ENCODE assay signal across 1 cellular context in genomic region chr3:102307442-102307841, GRCh38.
TF ChIP-seq lines count a peak whose summit lies in the region.

No MANE protein-coding gene starts in this region.

TF ChIP-seq in HepG2, 621 proteins besides CTCF, POLR2A, EP300 and RAD21 (continued from another document):
- no peak for TF ChIP-seq REST (IDR thresholded peaks at IDR 0.05; ENCODE audit: borderline replicate concordance in 1 of 2, low read depth in 1 of 2, low read length in 2 of 2)
- TF ChIP-seq LCORL (IDR thresholded peaks at IDR 0.05): no peak
- no peak for TF ChIP-seq LCORL (CRISPR knock-in tag; IDR thresholded peaks at IDR 0.05)
- TF ChIP-seq ZNF256 (CRISPR knock-in tag; conservative IDR thresholded peaks at IDR 0.05): no peak
- TF ChIP-seq E2F1 (CRISPR knock-in tag; IDR thresholded peaks at IDR 0.05): no peak
- TF ChIP-seq KDM3A (CRISPR knock-in tag; IDR thresholded peaks at IDR 0.05; ENCODE audit: low read depth): no peak
- TF ChIP-seq ZNF234 (CRISPR knock-in tag; conservative IDR thresholded peaks at IDR 0.05): no peak
- no peak for TF ChIP-seq SMYD3 (CRISPR knock-in tag; IDR thresholded peaks at IDR 0.05)
- TF ChIP-seq ZNF703 (CRISPR knock-in tag; IDR thresholded peaks at IDR 0.05; ENCODE audit: borderline replicate concordance): no peak
- no peak for TF ChIP-seq ZNF816 (CRISPR knock-in tag; IDR thresholded peaks at IDR 0.05; ENCODE audit: borderline replicate concordance)
- TF ChIP-seq ATRX (CRISPR knock-in tag; IDR thresholded peaks at IDR 0.05; ENCODE audit: borderline replicate concordance): no peak
- TF ChIP-seq TCF7L2 (IDR thresholded peaks at IDR 0.05; ENCODE audit: low read depth, low read length): no peak
- TF ChIP-seq MNT (IDR thresholded peaks at IDR 0.05): no peak
- TF ChIP-seq ZNF274 (CRISPR knock-in tag; IDR thresholded peaks at IDR 0.05): no peak
- TF ChIP-seq ZNF460 (CRISPR knock-in tag; IDR thresholded peaks at IDR 0.05; ENCODE audit: borderline replicate concordance): no peak
- no peak for TF ChIP-seq FOXO1 (CRISPR knock-in tag; IDR thresholded peaks at IDR 0.05)
- TF ChIP-seq MBNL3 (CRISPR knock-in tag; conservative IDR thresholded peaks at IDR 0.05): no peak
- no peak for TF ChIP-seq ZNF709 (CRISPR knock-in tag; IDR thresholded peaks at IDR 0.05)
- TF ChIP-seq MTA1 (CRISPR knock-in tag; IDR thresholded peaks at IDR 0.05; ENCODE audit: borderline replicate concordance): no peak
- no peak for TF ChIP-seq ZNF891 (CRISPR knock-in tag; IDR thresholded peaks at IDR 0.05)
